26 cellular contexts compared by ENCODE assay signal in genomic region chr1:30532621-30533020, GRCh38.
"Had no signal": no experiment of that assay in that cellular context is flagged by ENCODE, and none has a peak within 500 bp of the region (broad histone marks: within the 10 kb centered on the region; RNA-seq: fewer than 3 reads in every experiment).

No MANE protein-coding gene starts in this region.

- H3K4me1 Mint-ChIP-seq: activated CD4-positive, alpha-beta T cell treated with anti-CD3 and anti-CD28 coated beads, Interleukin-2, amount 10 ng/mL, durations not matched to agents 7 days and 5 days; activated naive CD8-positive, alpha-beta T cell treated with anti-CD3 and anti-CD28 coated beads, Interleukin-2, amount 50 U/mL, for 24 hours had no signal

- H3K36me3 Mint-ChIP-seq: activated CD4-positive, alpha-beta memory T cell treated with anti-CD3 and anti-CD28 coated beads for 36 hours; activated naive CD4-positive, alpha-beta T cell treated with anti-CD3 and anti-CD28 coated beads, Interleukin-2, amount 50 U/mL, for 72 hours had no signal

- H3K36me3 ChIP-seq: ascending aorta had no signal

- H3K4me3 Mint-ChIP-seq: activated CD4-positive, alpha-beta memory T cell treated with anti-CD3 and anti-CD28 coated beads for 36 hours; activated CD4-positive, alpha-beta T cell treated with anti-CD3 and anti-CD28 coated beads, Interleukin-2, amount 10 ng/mL, durations not matched to agents 7 days and 5 days; activated naive CD8-positive, alpha-beta T cell treated with anti-CD3 and anti-CD28 coated beads, Interleukin-2, amount 50 U/mL, for 24 hours; activated T-cell treated with anti-CD3 and anti-CD28 coated beads, Interleukin-2, amount 50 U/mL, for 24 hours; activated T-helper 1 cell treated with anti-CD3 and anti-CD28 coated beads, Interleukin-12 subunit alpha, Interleukin-12 subunit beta, Interleukin-2, Interleukin-4 antibody, amounts not matched to agents 30 ng/mL and 10 ng/mL and 1 ng/mL, durations not matched to agents 14 hours and 24 hours and 36 hours; T-helper 1 cell treated with Interleukin-12 subunit alpha and Interleukin-12 subunit beta and Interleukin-4 antibody, amounts not matched to agents 30 μg/mL and 1 μg/mL, for 36 hours had no signal

- DNase-seq: activated CD4-positive, alpha-beta memory T cell treated with anti-CD3 and anti-CD28 coated beads for 36 hours; activated CD4-positive, alpha-beta T cell treated with anti-CD3 and anti-CD28 coated beads, Interleukin-2, amount 10 ng/mL, durations not matched to agents 7 days and 5 days; activated CD4-positive, CD25-positive, alpha-beta regulatory T cell; activated effector memory CD4-positive, alpha-beta T cell treated with anti-CD3 and anti-CD28 coated beads, Interleukin-2, amount 50 U/mL, for 16 hours; activated naive CD4-positive, alpha-beta T cell treated with Interleukin-2 at 50 U/mL for 16 hours; activated naive CD8-positive, alpha-beta T cell treated with anti-CD3 and anti-CD28 coated beads, Interleukin-2, amount 50 U/mL, for 24 hours; activated T-cell treated with anti-CD3 and anti-CD28 coated beads, Interleukin-2, amount 50 U/mL, for 24 hours; amniotic stem cell; body of pancreas; central memory CD4-positive, alpha-beta T cell; KG1; NCI-H1048; NCI-H146; NCI-H187 treated with DMSO at 0.1 percent for 48 hours; NCI-H2081 treated with DMSO at 0.1 percent for 48 hours; NCI-H446; NCI-H524; PC-3; SHP77 treated with DMSO at 0.1 percent for 48 hours; T-helper 9 cell had no signal

- H3K27me3 Mint-ChIP-seq: activated naive CD8-positive, alpha-beta T cell treated with anti-CD3 and anti-CD28 coated beads, Interleukin-2, amount 50 U/mL, for 24 hours had no signal

- ATAC-seq: activated naive CD4-positive, alpha-beta T cell treated with anti-CD3 and anti-CD28 coated beads, Interleukin-2, amount 50 U/mL, for 72 hours; activated naive CD8-positive, alpha-beta T cell treated with anti-CD3 and anti-CD28 coated beads, Interleukin-2, amount 50 U/mL, for 24 hours; body of pancreas; PC-3 had no signal

- H3K27ac Mint-ChIP-seq: activated CD4-positive, alpha-beta memory T cell treated with anti-CD3 and anti-CD28 coated beads for 36 hours; activated CD4-positive, alpha-beta T cell treated with anti-CD3 and anti-CD28 coated beads, Interleukin-2, amount 10 ng/mL, durations not matched to agents 7 days and 5 days; activated naive CD4-positive, alpha-beta T cell treated with anti-CD3 and anti-CD28 coated beads, Interleukin-2, amount 50 U/mL, for 72 hours; activated naive CD8-positive, alpha-beta T cell treated with anti-CD3 and anti-CD28 coated beads, Interleukin-2, amount 50 U/mL, for 24 hours; activated T-cell treated with anti-CD3 and anti-CD28 coated beads, Interleukin-2, amount 50 U/mL, for 24 hours; activated T-helper 1 cell treated with anti-CD3 and anti-CD28 coated beads, Interleukin-12 subunit alpha, Interleukin-12 subunit beta, Interleukin-2, Interleukin-4 antibody, amounts not matched to agents 30 ng/mL and 10 ng/mL and 1 ng/mL, durations not matched to agents 14 hours and 24 hours and 36 hours; T-helper 1 cell treated with Interleukin-12 subunit alpha and Interleukin-12 subunit beta and Interleukin-4 antibody, amounts not matched to agents 30 μg/mL and 1 μg/mL, for 36 hours had no signal

- FAIRE-seq: bronchial epithelial cell, RCC 7860 had no signal

- H3K4me1 ChIP-seq: ascending aorta, body of pancreas had no signal

- H3K4me3 ChIP-seq: ascending aorta, body of pancreas had no signal

- H3K27ac ChIP-seq: ascending aorta, body of pancreas had no signal

- H3K27me3 ChIP-seq: ascending aorta, body of pancreas had no signal

- H3K9me3 ChIP-seq: ascending aorta, body of pancreas had no signal

- H3K9me3 Mint-ChIP-seq: activated CD4-positive, alpha-beta memory T cell treated with anti-CD3 and anti-CD28 coated beads for 36 hours; activated CD4-positive, alpha-beta T cell treated with anti-CD3 and anti-CD28 coated beads, Interleukin-2, amount 10 ng/mL, durations not matched to agents 7 days and 5 days; activated naive CD4-positive, alpha-beta T cell treated with anti-CD3 and anti-CD28 coated beads, Interleukin-2, amount 50 U/mL, for 72 hours; activated naive CD8-positive, alpha-beta T cell treated with anti-CD3 and anti-CD28 coated beads, Interleukin-2, amount 50 U/mL, for 24 hours; activated T-cell treated with anti-CD3 and anti-CD28 coated beads, Interleukin-2, amount 50 U/mL, for 24 hours; activated T-helper 1 cell treated with anti-CD3 and anti-CD28 coated beads, Interleukin-12 subunit alpha, Interleukin-12 subunit beta, Interleukin-2, Interleukin-4 antibody, amounts not matched to agents 30 ng/mL and 10 ng/mL and 1 ng/mL, durations not matched to agents 14 hours and 24 hours and 36 hours; T-helper 1 cell treated with Interleukin-12 subunit alpha and Interleukin-12 subunit beta and Interleukin-4 antibody, amounts not matched to agents 30 μg/mL and 1 μg/mL, for 36 hours had no signal
